Comparison of ENCODE assay signal across 23 cellular contexts in genomic region chr3:169939320-169939719, GRCh38. TPM values are rescaled to one million over a fixed set of nuclear protein-coding genes. Genes with fewer than 3 reads are reported as not detected.
"Had no signal": no experiment of that assay in that cellular context is flagged by ENCODE, and none has a peak within 500 bp of the region (broad histone marks: within the 10 kb centered on the region; RNA-seq: fewer than 3 reads in every experiment).

No MANE protein-coding gene starts in this region.

- DNase-seq: activated CD4-positive, alpha-beta T cell treated with anti-CD3 and anti-CD28 coated beads for 48 hours; activated CD4-positive, CD25-positive, alpha-beta regulatory T cell; activated CD8-positive, alpha-beta T cell treated with anti-CD3 and anti-CD28 coated beads, Interleukin-2, amount 10 ng/mL, durations not matched to agents 7 days and 5 days; activated naive CD4-positive, alpha-beta T cell treated with anti-CD3 and anti-CD28 coated beads for 36 hours; activated T-cell treated with anti-CD3 and anti-CD28 coated beads, Interleukin-2, amount 50 U/mL, for 4 hours; aorta; brain microvascular endothelial cell; cortex of kidney; head of caudate nucleus; kidney; left lung; midbrain; nephron progenitor cell; nucleus accumbens; stimulated activated CD4-positive, alpha-beta T cell treated with anti-CD3 and anti-CD28 coated beads, Interleukin-4, amount 100 ng/mL, for 24 hours had no signal

- H3K36me3 ChIP-seq: brain microvascular endothelial cell, left lung had no signal

- H3K4me3 Mint-ChIP-seq: activated CD8-positive, alpha-beta T cell treated with anti-CD3 and anti-CD28 coated beads, Interleukin-2, amount 10 ng/mL, durations not matched to agents 7 days and 5 days; activated naive CD4-positive, alpha-beta T cell treated with anti-CD3 and anti-CD28 coated beads for 36 hours; activated T-cell treated with anti-CD3 and anti-CD28 coated beads, Interleukin-2, amount 50 U/mL, for 4 hours; nephron progenitor cell; stimulated activated effector memory CD8-positive, alpha-beta T cell treated with anti-CD3 and anti-CD28 coated beads, Interleukin-12 subunit alpha, Interleukin-12 subunit beta, amount 100 ng/mL, for 72 hours had no signal

- H3K4me1 ChIP-seq: left lung had no signal

- H3K4me2 ChIP-seq: smooth muscle cell had no signal

- H3K9me3 ChIP-seq: left lung had no signal

- H3K4me1 Mint-ChIP-seq: nephron progenitor cell; stimulated activated effector memory CD8-positive, alpha-beta T cell treated with anti-CD3 and anti-CD28 coated beads, Interleukin-12 subunit alpha, Interleukin-12 subunit beta, amount 100 ng/mL, for 72 hours had no signal

- ATAC-seq: activated CD8-positive, alpha-beta T cell treated with anti-CD3 and anti-CD28 coated beads, Interleukin-2, amount 10 ng/mL, durations not matched to agents 7 days and 5 days; activated T-cell treated with anti-CD3 and anti-CD28 coated beads, Interleukin-2, amount 50 U/mL, for 4 hours; left lung; sciatic nerve; stimulated activated effector memory CD8-positive, alpha-beta T cell treated with anti-CD3 and anti-CD28 coated beads, Interleukin-12 subunit alpha, Interleukin-12 subunit beta, amount 100 ng/mL, for 72 hours had no signal

- H3K27ac ChIP-seq: brain microvascular endothelial cell, left lung had no signal

- H3K9me3 Mint-ChIP-seq: activated naive CD4-positive, alpha-beta T cell treated with anti-CD3 and anti-CD28 coated beads for 36 hours; activated T-cell treated with anti-CD3 and anti-CD28 coated beads, Interleukin-2, amount 50 U/mL, for 4 hours; stimulated activated effector memory CD8-positive, alpha-beta T cell treated with anti-CD3 and anti-CD28 coated beads, Interleukin-12 subunit alpha, Interleukin-12 subunit beta, amount 100 ng/mL, for 72 hours had no signal

- H3K4me3 ChIP-seq: left lung, smooth muscle cell had no signal

- H3K27ac Mint-ChIP-seq: activated CD8-positive, alpha-beta T cell treated with anti-CD3 and anti-CD28 coated beads, Interleukin-2, amount 10 ng/mL, durations not matched to agents 7 days and 5 days; activated naive CD4-positive, alpha-beta T cell treated with anti-CD3 and anti-CD28 coated beads for 36 hours; nephron progenitor cell; stimulated activated effector memory CD8-positive, alpha-beta T cell treated with anti-CD3 and anti-CD28 coated beads, Interleukin-12 subunit alpha, Interleukin-12 subunit beta, amount 100 ng/mL, for 72 hours had no signal

- H3K27me3 ChIP-seq: brain microvascular endothelial cell, left lung had no signal

- H3K36me3 Mint-ChIP-seq: stimulated activated effector memory CD8-positive, alpha-beta T cell treated with anti-CD3 and anti-CD28 coated beads, Interleukin-12 subunit alpha, Interleukin-12 subunit beta, amount 100 ng/mL, for 72 hours had no signal

RNA-seq across cellular contexts. Expression of gene SAMD7, which starts 27.9 kb away (rescaled TPM):
- total RNA-seq: activated CD8-positive, alpha-beta T cell treated with anti-CD3 and anti-CD28 coated beads, Interleukin-2, amount 10 ng/mL, durations not matched to agents 7 days and 5 days; activated naive CD4-positive, alpha-beta T cell treated with anti-CD3 and anti-CD28 coated beads for 36 hours; activated T-cell treated with anti-CD3 and anti-CD28 coated beads, Interleukin-2, amount 50 U/mL, for 4 hours; aorta; frontal cortex; kidney; left lung; lung microvascular endothelial cell; sciatic nerve; smooth muscle cell; T-helper 2 cell treated with Interferon-gamma antibody and Interleukin-4, amounts not matched to agents 100 ng/mL and 5 ng/mL, for 36 hours had no signal
- polyA plus RNA-seq: aorta, esophagus, smooth muscle cell, thymus had no signal
